Comparison of ENCODE assay signal across 1 cellular context in the genomic region with DNA sequence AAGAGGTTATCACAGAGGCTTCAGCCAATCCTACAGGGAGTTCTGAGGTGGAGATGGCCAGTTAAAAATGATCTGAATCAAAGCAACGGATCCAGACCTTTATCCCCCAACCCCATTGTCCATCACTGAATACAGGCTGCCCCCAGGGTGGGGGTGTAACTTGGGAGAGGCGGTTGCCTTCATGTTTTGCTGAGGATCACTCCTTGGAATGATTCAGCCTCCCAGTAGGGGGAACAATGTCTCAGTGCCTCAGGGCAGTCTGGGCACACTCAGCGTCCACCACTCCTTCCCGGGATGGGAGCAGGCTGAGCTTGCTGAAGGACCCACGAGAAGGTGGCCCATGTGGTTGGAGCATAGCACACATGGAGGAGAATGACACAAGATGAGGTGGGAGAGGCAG.
A peak's percentile ranks its signal among the peaks of the same experiment; 100 is the strongest.
TF ChIP-seq lines count a peak whose summit lies in the region.

No MANE protein-coding gene starts in this region.

TF ChIP-seq in HCT116, 20 proteins besides CTCF, POLR2A, EP300 and RAD21:
- TF ChIP-seq EZH2 (IDR thresholded peaks at IDR 0.05) (no peak), ELF1 (IDR thresholded peaks at IDR 0.05; ENCODE audit: borderline replicate concordance, low read depth) (no peak), TCF7L2 (IDR thresholded peaks at IDR 0.05; ENCODE audit: borderline replicate concordance, extremely low read depth, insufficient read depth, insufficient read length) (peak; percentile 55), JUND (IDR thresholded peaks at IDR 0.05) (no peak), SIN3A (IDR thresholded peaks at IDR 0.05; ENCODE audit: low read depth) (no peak)
- TF ChIP-seq, protein P1, sequence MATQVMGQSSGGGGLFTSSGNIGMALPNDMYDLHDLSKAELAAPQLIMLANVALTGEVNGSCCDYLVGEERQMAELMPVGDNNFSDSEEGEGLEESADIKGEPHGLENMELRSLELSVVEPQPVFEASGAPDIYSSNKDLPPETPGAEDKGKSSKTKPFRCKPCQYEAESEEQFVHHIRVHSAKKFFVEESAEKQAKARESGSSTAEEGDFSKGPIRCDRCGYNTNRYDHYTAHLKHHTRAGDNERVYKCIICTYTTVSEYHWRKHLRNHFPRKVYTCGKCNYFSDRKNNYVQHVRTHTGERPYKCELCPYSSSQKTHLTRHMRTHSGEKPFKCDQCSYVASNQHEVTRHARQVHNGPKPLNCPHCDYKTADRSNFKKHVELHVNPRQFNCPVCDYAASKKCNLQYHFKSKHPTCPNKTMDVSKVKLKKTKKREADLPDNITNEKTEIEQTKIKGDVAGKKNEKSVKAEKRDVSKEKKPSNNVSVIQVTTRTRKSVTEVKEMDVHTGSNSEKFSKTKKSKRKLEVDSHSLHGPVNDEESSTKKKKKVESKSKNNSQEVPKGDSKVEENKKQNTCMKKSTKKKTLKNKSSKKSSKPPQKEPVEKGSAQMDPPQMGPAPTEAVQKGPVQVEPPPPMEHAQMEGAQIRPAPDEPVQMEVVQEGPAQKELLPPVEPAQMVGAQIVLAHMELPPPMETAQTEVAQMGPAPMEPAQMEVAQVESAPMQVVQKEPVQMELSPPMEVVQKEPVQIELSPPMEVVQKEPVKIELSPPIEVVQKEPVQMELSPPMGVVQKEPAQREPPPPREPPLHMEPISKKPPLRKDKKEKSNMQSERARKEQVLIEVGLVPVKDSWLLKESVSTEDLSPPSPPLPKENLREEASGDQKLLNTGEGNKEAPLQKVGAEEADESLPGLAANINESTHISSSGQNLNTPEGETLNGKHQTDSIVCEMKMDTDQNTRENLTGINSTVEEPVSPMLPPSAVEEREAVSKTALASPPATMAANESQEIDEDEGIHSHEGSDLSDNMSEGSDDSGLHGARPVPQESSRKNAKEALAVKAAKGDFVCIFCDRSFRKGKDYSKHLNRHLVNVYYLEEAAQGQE (IDR thresholded peaks at IDR 0.05; ENCODE audit: low read depth), result no peak
